1 cellular context compared by ENCODE assay signal in genomic region chr6:35392773-35393672, GRCh38.
TF ChIP-seq lines count a peak whose summit lies in the region.

No MANE protein-coding gene starts in this region.

TF ChIP-seq in HCT116, 20 proteins besides CTCF, POLR2A, EP300 and RAD21 (continued from another document):
- TF ChIP-seq ZBTB33 (IDR thresholded peaks at IDR 0.05; ENCODE audit: extremely low read depth, insufficient replicate concordance, low read length): no peak
- TF ChIP-seq SIN3A (IDR thresholded peaks at IDR 0.05; ENCODE audit: low read depth): no peak
